Comparison of ENCODE assay signal across 25 cellular contexts in genomic region chr3:30954431-30954830, GRCh38. TPM values are rescaled to one million over a fixed set of nuclear protein-coding genes. Genes with fewer than 3 reads are reported as not detected.
"Had no signal": no experiment of that assay in that cellular context is flagged by ENCODE, and none has a peak within 500 bp of the region (broad histone marks: within the 10 kb centered on the region; RNA-seq: fewer than 3 reads in every experiment).

No MANE protein-coding gene starts in this region.

- H3K9me3 Mint-ChIP-seq: stimulated activated effector memory CD8-positive, alpha-beta T cell treated with anti-CD3 and anti-CD28 coated beads, Interleukin-12 subunit alpha, Interleukin-12 subunit beta, amount 100 ng/mL, for 72 hours had no signal

- H3K27me3 Mint-ChIP-seq: memory B cell had no signal

- H3K4me1 Mint-ChIP-seq: memory B cell; naive B cell; nephron; stimulated activated effector memory CD8-positive, alpha-beta T cell treated with anti-CD3 and anti-CD28 coated beads, Interleukin-12 subunit alpha, Interleukin-12 subunit beta, amount 100 ng/mL, for 72 hours had no signal

- DNase-seq: effector CD4-positive, alpha-beta T cell; foreskin fibroblast; gastrocnemius medialis; head of caudate nucleus; left ventricle myocardium superior; lower lobe of right lung; mucosa of descending colon; naive B cell; right cardiac atrium; sigmoid colon; stimulated activated CD4-positive, alpha-beta T cell treated with anti-CD3 and anti-CD28 coated beads, Interleukin-2, amount 100 ng/mL, for 24 hours; stimulated activated CD4-positive, alpha-beta T cell treated with anti-CD3 and anti-CD28 coated beads, Interleukin-4, amount 100 ng/mL, for 24 hours; stimulated activated naive CD4-positive, alpha-beta T cell treated with Interleukin-2 at 50 U/mL for 16 hours; stomach; thyroid gland; trophoblast cell had no signal

- H3K27ac Mint-ChIP-seq: memory B cell; naive B cell; nephron; neural progenitor cell; stimulated activated effector memory CD8-positive, alpha-beta T cell treated with anti-CD3 and anti-CD28 coated beads, Interleukin-12 subunit alpha, Interleukin-12 subunit beta, amount 100 ng/mL, for 72 hours had no signal

- H3K36me3 Mint-ChIP-seq: memory B cell; naive B cell; neural progenitor cell; stimulated activated effector memory CD8-positive, alpha-beta T cell treated with anti-CD3 and anti-CD28 coated beads, Interleukin-12 subunit alpha, Interleukin-12 subunit beta, amount 100 ng/mL, for 72 hours had no signal

- H3K4me3 Mint-ChIP-seq: memory B cell; naive B cell; nephron; neural progenitor cell; stimulated activated effector memory CD8-positive, alpha-beta T cell treated with anti-CD3 and anti-CD28 coated beads, Interleukin-12 subunit alpha, Interleukin-12 subunit beta, amount 100 ng/mL, for 72 hours had no signal

RNA-seq across cellular contexts. Expression of gene GADL1, which starts 60.0 kb away (rescaled TPM):
- total RNA-seq: left ventricle myocardium superior, lower lobe of right lung, mucosa of descending colon, osteoblast, prostate gland, right cardiac atrium, sigmoid colon, subcutaneous adipose tissue, thyroid gland, vagina had no signal
- polyA plus RNA-seq: keratinocyte, right cardiac atrium, sigmoid colon had no signal
